Comparison of ENCODE assay signal across 8 cellular contexts in the genomic region with DNA sequence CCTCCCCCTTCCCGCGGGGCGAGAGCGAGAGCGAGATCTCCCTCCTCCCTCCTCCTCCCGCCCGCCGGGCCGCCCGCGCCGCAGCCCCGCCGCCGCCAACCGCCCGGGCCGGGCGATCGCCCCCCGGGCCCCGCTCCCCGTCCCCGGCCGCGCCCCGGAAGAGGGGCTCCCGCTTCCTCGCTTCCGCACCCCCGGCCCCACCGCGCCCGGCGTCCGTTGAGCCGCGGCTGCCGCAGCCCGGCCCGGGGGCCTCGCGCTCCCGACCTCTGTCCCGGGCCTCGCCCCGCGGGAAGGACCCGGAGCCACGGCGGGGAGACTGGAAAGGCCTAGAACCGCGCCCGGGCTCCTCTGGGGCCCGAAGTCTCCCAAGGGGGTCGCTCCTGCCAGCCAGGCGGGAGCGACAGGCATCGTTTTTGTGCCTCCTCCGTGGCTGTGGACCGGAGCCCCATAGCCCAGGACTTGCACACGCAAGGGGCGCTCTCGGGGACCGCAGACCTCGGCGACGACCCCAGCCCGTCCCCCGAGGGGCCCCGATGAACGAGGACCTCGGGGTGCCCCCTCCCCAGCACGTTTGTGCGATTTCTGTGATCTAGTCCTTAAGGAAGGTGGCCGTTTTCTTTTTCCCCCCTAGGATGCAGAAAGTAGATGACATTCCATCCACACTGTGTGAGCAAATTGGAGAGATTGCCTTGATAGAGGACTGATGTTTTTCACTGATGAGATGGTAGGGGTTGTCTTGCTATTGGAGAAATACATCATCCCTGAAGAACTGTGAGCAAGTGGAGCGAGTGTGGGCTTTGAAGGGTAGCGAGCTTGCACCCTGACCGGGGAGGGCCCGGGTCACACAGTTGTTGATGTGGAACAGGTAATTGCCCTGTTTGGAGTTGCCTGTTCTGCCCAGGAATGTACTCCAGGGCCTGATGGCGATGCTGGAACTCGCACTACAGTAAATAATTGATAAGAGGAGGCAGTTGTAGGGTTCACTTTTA. TPM values are rescaled to one million over a fixed set of nuclear protein-coding genes. Genes with fewer than 3 reads are reported as not detected.
DNase-seq lines count a peak whose midpoint lies in the region; ATAC-seq, FAIRE-seq and TF ChIP-seq lines count a peak whose summit lies in the region.

No MANE protein-coding gene starts in this region.

- H2BK120ac ChIP-seq in H1 (replicated peaks; ENCODE audit: low read depth, low read length): no peak overlapping the region

- no peak overlapping the region for H2BK20ac ChIP-seq in H1 (ENCODE audit: low read length)

- H3K18ac ChIP-seq in H1 (ENCODE audit: extremely low read depth, low read length): peak overlapping the region; percentile 71

- no peaks in the 10 kb centered on the region for H3K27me3 ChIP-seq in RWPE2 (ENCODE audit: insufficient read depth, poor library complexity, severe bottlenecking)
- no peaks in the 10 kb centered on the region for H3K27me3 ChIP-seq in H1 (replicated peaks in 1 of 4; ENCODE audit: control insufficient read depth in 3 of 4, extremely low read depth in 1 of 4, insufficient read depth in 3 of 4, low read length in 3 of 4)

- H3K4ac ChIP-seq in H1 (replicated peaks; ENCODE audit: insufficient read length, low read depth, low read length): peak overlapping the region; percentile 5

- H2AFZ ChIP-seq in H1 (ENCODE audit: low read length): no peak overlapping the region

- TF ChIP-seq CTCF in RWPE2 (IDR thresholded peaks at IDR 0.05; ENCODE audit: poor library complexity, severe bottlenecking): no peak
- no peak for TF ChIP-seq CTCF in H1 (IDR thresholded peaks at IDR 0.05; ENCODE audit: control extremely low read depth in 1 of 3, insufficient read depth in 1 of 3, low read depth in 1 of 3, low read length in 3 of 3)

- FAIRE-seq in H1 (lab: Jason Lieb, UNC) (no peak), urothelium cell line (lab: Jason Lieb, UNC) (no peak)

- H3K23ac ChIP-seq in H1 (ENCODE audit: insufficient read length): no peak overlapping the region

- TF ChIP-seq POLR2A in H1 (IDR thresholded peaks at IDR 0.05; ENCODE audit: control extremely low read depth in 1 of 2, low read depth in 2 of 2, low read length in 2 of 2): no peak

- 18% methylated on average over 21 of the region's 82 CpGs; no CpG with 5 or more reads in 1 of the 2 experiments for WGBS in H1 (ENCODE audit: extremely low coverage in 1 of 2, insufficient coverage in 1 of 2, insufficient read length in 1 of 2, insufficient replicate concordance in 2 of 2, low coverage in 1 of 2, low lambda C conversion rate in 2 of 2, missing lambda C conversion rate in 1 of 2), 2 experiments

- peak overlapping the region; percentile 97 to 99 (median 98) for H3K9ac ChIP-seq in H1 (replicated peaks in 1 of 4; ENCODE audit: extremely low read depth in 1 of 4, low read depth in 3 of 4, low read length in 3 of 4)

- no peaks in the 10 kb centered on the region for H3K9me3 Mint-ChIP-seq in naive B cell

- H3K4me3 ChIP-seq in RWPE2 (ENCODE audit: severe bottlenecking) (peak overlapping the region; percentile 50), H1 (ENCODE audit: extremely low read depth in 1 of 4, insufficient read depth in 2 of 4, low read depth in 3 of 4, low read length in 4 of 4) (peak overlapping the region; percentile 69 to 100 (median 84))

- peak overlapping the region; percentile 25 for H3K14ac ChIP-seq in H1 (ENCODE audit: insufficient read length)

- peaks cover 30% of the 10 kb centered on the region for H3K36me3 ChIP-seq in RWPE2 (ENCODE audit: low read depth)
- H3K36me3 ChIP-seq in H1 (ENCODE audit: control insufficient read depth in 2 of 4, insufficient read depth in 4 of 4, low read length in 3 of 4): peaks cover 0 to 9% (median 2%) of the 10 kb centered on the region in 4 experiments; a peak in 3 of 8 replicates

- peak overlapping the region; percentile 8 for H4K91ac ChIP-seq in H1 (replicated peaks; ENCODE audit: insufficient read length, low read length)

- H4K8ac ChIP-seq in H1 (ENCODE audit: extremely low read depth, insufficient read depth, low read length): peak overlapping the region; percentile 93; the same call in 1 of the 2 replicates

- DNase-seq in NCI-H1092 treated with DMSO at 0.1 percent for 48 hours (lab: John Stamatoyannopoulos, UW): peak; percentile 40
- DNase-seq in NCI-H1092 (lab: John Stamatoyannopoulos, UW): no peak
- no peak for DNase-seq in RWPE2 (ENCODE audit: low spot score)
- DNase-seq in H1 (ENCODE audit: low read depth in 1 of 2, low spot score in 2 of 2): no peak
- DNase-seq in naive B cell: no peak
- no peak for DNase-seq in NCI-H2029 (lab: John Stamatoyannopoulos, UW)
- no peak for DNase-seq in urothelium cell line (ENCODE audit: low spot score)

- H3K27ac ChIP-seq in RWPE2 (ENCODE audit: poor library complexity, severe bottlenecking): peak overlapping the region; percentile 81
- H3K27ac ChIP-seq in H1 (ENCODE audit: low read depth, low read length): peak overlapping the region; percentile 90

- TF ChIP-seq EP300 in H1 (IDR thresholded peaks at IDR 0.05; ENCODE audit: borderline replicate concordance in 1 of 2, low read depth in 2 of 2, low read length in 2 of 2): no peak

- H2BK15ac ChIP-seq in H1 (ENCODE audit: low read length): no peak overlapping the region

- TF ChIP-seq RAD21 in H1 (IDR thresholded peaks at IDR 0.05 in 1 of 2, conservative IDR thresholded peaks at IDR 0.05 in 1 of 2; ENCODE audit: low read depth in 2 of 2, low read length in 2 of 2): no peak

- peaks cover 7 to 52% of the 10 kb centered on the region in 2 experiments for H3K79me2 ChIP-seq in H1 (ENCODE audit: control insufficient read depth in 1 of 2, insufficient read depth in 2 of 2, low read length in 2 of 2)

- peak overlapping the region; percentile 47 for H3K56ac ChIP-seq in H1 (replicated peaks; ENCODE audit: insufficient read length, low read depth, low read length)

- H2BK12ac ChIP-seq in H1 (ENCODE audit: low read depth, low read length): no peak overlapping the region

- H4K5ac ChIP-seq in H1 (ENCODE audit: insufficient read length, low read depth, low read length): peak overlapping the region; percentile 34

- peak overlapping the region; percentile 91 to 100 (median 99) for H3K4me3 Mint-ChIP-seq in naive B cell

- H2AK5ac ChIP-seq in H1 (ENCODE audit: low read depth, low read length): peak overlapping the region; percentile 67

- H3K4me1 Mint-ChIP-seq in naive B cell: peaks cover 43 to 77% (median 71%) of the 10 kb centered on the region in 3 donors

- peaks cover 5% of the 10 kb centered on the region for H3K4me1 ChIP-seq in RWPE2 (ENCODE audit: insufficient read depth, poor library complexity, severe bottlenecking)
- H3K4me1 ChIP-seq in H1 (replicated peaks in 1 of 4; ENCODE audit: control insufficient read depth in 3 of 4, insufficient read depth in 4 of 4, low read length in 3 of 4): peaks cover 0 to 3% (median 2%) of the 10 kb centered on the region in 4 experiments; a peak in 4 of 7 replicates

- POLR2A ChIA-PET in H1 (lab: Charles Lee; ENCODE audit: partially characterized antibody): interaction anchor here (0.6 to 5.2 kb wide), 20 partner anchors 8 to 582 kb away, joined by 3 to 40 read pairs (median 3); partner anchors contain the start of genes KLHDC4 and SLC7A5

- peaks cover 9% of the 10 kb centered on the region for H3K23me2 ChIP-seq in H1 (ENCODE audit: low read depth, low read length)

- peak overlapping the region; percentile 54 for H2BK5ac ChIP-seq in H1 (ENCODE audit: low read depth, low read length)

- peaks cover 2 to 6% of the 10 kb centered on the region in 2 experiments for H4K20me1 ChIP-seq in H1 (replicated peaks in 1 of 2; ENCODE audit: control insufficient read depth in 1 of 2, insufficient read depth in 2 of 2, low read length in 2 of 2)

- H3K9me3 ChIP-seq in RWPE2 (ENCODE audit: severe bottlenecking) (no peaks in the 10 kb centered on the region), H1 (ENCODE audit: insufficient read depth in 2 of 2, low read depth in 1 of 2, low read length in 1 of 2) (no peaks in the 10 kb centered on the region)

- peaks cover 0 to 8% of the 10 kb centered on the region in 2 donors for H3K36me3 Mint-ChIP-seq in naive B cell

- peak overlapping the region; percentile 77 to 99 (median 90) for H3K27ac Mint-ChIP-seq in naive B cell

- no peaks in the 10 kb centered on the region for H3K27me3 Mint-ChIP-seq in naive B cell

- H3K79me1 ChIP-seq in H1 (ENCODE audit: low read depth, low read length): peaks cover 20% of the 10 kb centered on the region

- H3K4me2 ChIP-seq in H1 (ENCODE audit: insufficient read depth in 1 of 2, low read depth in 2 of 2, low read length in 2 of 2): peak overlapping the region; percentile 95 to 96

- CTCF ChIA-PET in H1 (lab: Charles Lee; ENCODE audit: partially characterized antibody): interaction anchor here (0.7 to 2.5 kb wide), 5 partner anchors 21 to 210 kb away, joined by 3 to 13 read pairs (median 4); no protein-coding TSS in a partner anchor

- ATAC-seq in HG02571 (IDR thresholded peaks at IDR 0.05; ENCODE audit: unreplicated experiment) (peak; percentile 2), RWPE2 (ENCODE audit: low read depth) (no peak), naive B cell (ENCODE audit: low read depth in 2 of 2) (no peak)

TF ChIP-seq in H1, 55 proteins besides CTCF, POLR2A, EP300 and RAD21:
- no peak for TF ChIP-seq CBX5 (IDR thresholded peaks at IDR 0.05; ENCODE audit: low read depth, low read length)
- peak; percentile 59; the same call in 1 of the 2 replicates for TF ChIP-seq PHF8 (conservative IDR thresholded peaks at IDR 0.05; ENCODE audit: low read depth, low read length)

RNA-seq across cellular contexts. Expression of gene BANP, which starts 0.6 kb away (rescaled TPM):
- 39.3 and 39.8 TPM in 2 replicates for total RNA-seq in H1 (2021; fragmentation: NEBNext Ultra II Directional; extraction: Animal tissue kit (Norgen Biotek cat#: 25700))
- polyA plus RNA-seq in H1 (2011; rRNA removed) (25.8 and 29.0 TPM in 2 replicates), naive B cell (ENCODE audit: low read depth in 6 of 6) (10 to 100 TPM; 24.3 to 40.1 (median 28.5) TPM)
- polyA plus RNA-seq in H1 (2011; cell fraction: cytosol; rRNA removed): 33.5 TPM
- 65.3 TPM for polyA plus RNA-seq in H1 (2011; cell fraction: nucleus; rRNA removed)
- 20.1 to 25.9 TPM (median 23.8 TPM) in 4 replicates for polyA plus RNA-seq in H1 (2012, experiment 1 of 2)
- polyA plus RNA-seq in H1 (2012, experiment 2 of 2): 21.4 TPM
- 20.6 TPM for polyA plus RNA-seq in H1 (2013, experiment 1 of 2)
- polyA plus RNA-seq in H1 (2013, experiment 2 of 2): 21.1 TPM
- 45.5 and 52.3 TPM in 2 replicates for polyA minus RNA-seq in H1 (2011; rRNA and poly(A)+ RNA removed)
- 25.0 TPM for polyA minus RNA-seq in H1 (2011; cell fraction: cytosol; rRNA and poly(A)+ RNA removed)
- 52.7 TPM for polyA minus RNA-seq in H1 (2011; cell fraction: nucleus; rRNA and poly(A)+ RNA removed)

RNA-seq across cellular contexts. Expression of gene CA5A, which starts 15.5 kb away (rescaled TPM):
- not detected in 2 replicates for total RNA-seq in H1 (2021; fragmentation: NEBNext Ultra II Directional; extraction: Animal tissue kit (Norgen Biotek cat#: 25700))
- polyA plus RNA-seq in H1 (2011; rRNA removed) (not detected in 2 replicates), naive B cell (ENCODE audit: low read depth in 6 of 6) (not detected)
- not detected for polyA plus RNA-seq in H1 (2011; cell fraction: cytosol; rRNA removed)
- not detected for polyA plus RNA-seq in H1 (2011; cell fraction: nucleus; rRNA removed)
- polyA plus RNA-seq in H1 (2012, experiment 1 of 2): not detected in 4 replicates
- polyA plus RNA-seq in H1 (2012, experiment 2 of 2): not detected
- under 0.01 TPM for polyA plus RNA-seq in H1 (2013, experiment 1 of 2)
- not detected for polyA plus RNA-seq in H1 (2013, experiment 2 of 2)
- polyA minus RNA-seq in H1 (2011; rRNA and poly(A)+ RNA removed): not detected in 2 replicates
- not detected for polyA minus RNA-seq in H1 (2011; cell fraction: cytosol; rRNA and poly(A)+ RNA removed)
- not detected for polyA minus RNA-seq in H1 (2011; cell fraction: nucleus; rRNA and poly(A)+ RNA removed)
